Comparison of ENCODE assay signal across 1 cellular context in genomic region chr6:53651149-53651763, GRCh38.
TF ChIP-seq lines count a peak whose summit lies in the region.

No MANE protein-coding gene starts in this region.

TF ChIP-seq in GM12878, 131 proteins besides CTCF, POLR2A, EP300 and RAD21 (continued from another document):
- 0 out of 2 replicates have a peak, but pooled peaks have one; percentile 30 for TF ChIP-seq ZBTB40 (IDR thresholded peaks at IDR 0.05; ENCODE audit: borderline replicate concordance)
- peak; percentile 69; the same call in 1 of the 2 replicates for TF ChIP-seq MLLT1 (IDR thresholded peaks at IDR 0.05)
- no peak for TF ChIP-seq NR2C1 (IDR thresholded peaks at IDR 0.05)
